ENCODE assay signal across 1 cellular context in genomic region chr19:39539519-39540332, GRCh38.
TF ChIP-seq lines count a peak whose summit lies in the region.

Gene EID2, minus strand, starts transcription at chr19:39540161. Its CDS starts 82 bp downstream, at chr19:39540079.

TF ChIP-seq in HepG2, 621 proteins besides CTCF, POLR2A, EP300 and RAD21 (continued from another document and continues in another):
- TF ChIP-seq ZNF740 (CRISPR knock-in tag; IDR thresholded peaks at IDR 0.05) (no peak), SRSF9 (IDR thresholded peaks at IDR 0.05; ENCODE audit: borderline replicate concordance, insufficient read depth, low read depth, low read length, poor library complexity, severe bottlenecking) (no peak), ESRRA (CRISPR knock-in tag; IDR thresholded peaks at IDR 0.05; ENCODE audit: low read depth) (no peak), HMGXB3 (CRISPR knock-in tag; IDR thresholded peaks at IDR 0.05; ENCODE audit: borderline replicate concordance) (no peak), THAP8 (CRISPR knock-in tag; IDR thresholded peaks at IDR 0.05; ENCODE audit: borderline replicate concordance) (no peak), GPN1 (CRISPR knock-in tag; IDR thresholded peaks at IDR 0.05; ENCODE audit: borderline replicate concordance) (no peak), HNRNPUL1 (IDR thresholded peaks at IDR 0.05; ENCODE audit: low read depth, low read length) (no peak), ZNF7 (CRISPR knock-in tag; IDR thresholded peaks at IDR 0.05) (0 out of 2 replicates have a peak, but pooled peaks have one; percentile 15), MIER3 (CRISPR knock-in tag; IDR thresholded peaks at IDR 0.05; ENCODE audit: borderline replicate concordance) (0 out of 2 replicates have a peak, but pooled peaks have one; percentile 26), FOXC1 (CRISPR knock-in tag; IDR thresholded peaks at IDR 0.05; ENCODE audit: borderline replicate concordance) (no peak; the same call in 1 of the 2 replicates), ZNF33B (CRISPR knock-in tag; IDR thresholded peaks at IDR 0.05) (no peak), ZNF557 (CRISPR knock-in tag; IDR thresholded peaks at IDR 0.05) (peak; percentile 73; the same call in 1 of the 2 replicates), KDM5B (CRISPR knock-in tag; IDR thresholded peaks at IDR 0.05; ENCODE audit: borderline replicate concordance) (peak; percentile 50; the same call in 1 of the 2 replicates), EZH2 (conservative IDR thresholded peaks at IDR 0.05; ENCODE audit: low read depth, low read length) (no peak), MXD1 (CRISPR knock-in tag; IDR thresholded peaks at IDR 0.05) (peak; percentile 60; the same call in 1 of the 2 replicates), ZBTB14 (CRISPR knock-in tag; IDR thresholded peaks at IDR 0.05) (peak; percentile 72), MIXL1 (CRISPR knock-in tag; IDR thresholded peaks at IDR 0.05) (no peak), ZSCAN9 (CRISPR knock-in tag; IDR thresholded peaks at IDR 0.05; ENCODE audit: borderline replicate concordance) (no peak), PHF21A (CRISPR knock-in tag; IDR thresholded peaks at IDR 0.05) (no peak), BHLHE40 (IDR thresholded peaks at IDR 0.05; ENCODE audit: low read length) (no peak), ZNF737 (CRISPR knock-in tag; IDR thresholded peaks at IDR 0.05; ENCODE audit: borderline replicate concordance) (no peak), PPARG (CRISPR knock-in tag; conservative IDR thresholded peaks at IDR 0.05) (no peak), BCLAF1 (IDR thresholded peaks at IDR 0.05) (no peak), NFIB (CRISPR knock-in tag; IDR thresholded peaks at IDR 0.05; ENCODE audit: borderline replicate concordance) (no peak), MIER2 (CRISPR knock-in tag; IDR thresholded peaks at IDR 0.05) (no peak), PHB2 (IDR thresholded peaks at IDR 0.05; ENCODE audit: partially characterized antibody) (no peak), JARID2 (CRISPR knock-in tag; IDR thresholded peaks at IDR 0.05; ENCODE audit: insufficient replicate concordance) (no peak), SNAPC2 (CRISPR knock-in tag; IDR thresholded peaks at IDR 0.05) (0 out of 2 replicates have a peak, but pooled peaks have one; percentile 58), ZNF572 (CRISPR knock-in tag; IDR thresholded peaks at IDR 0.05) (no peak), MEIS1 (CRISPR knock-in tag; IDR thresholded peaks at IDR 0.05; ENCODE audit: borderline replicate concordance) (no peak), ZNF704 (CRISPR knock-in tag; IDR thresholded peaks at IDR 0.05; ENCODE audit: borderline replicate concordance) (no peak), MXI1 (IDR thresholded peaks at IDR 0.05; ENCODE audit: borderline replicate concordance, low read depth, low read length) (0 out of 3 replicates have a peak, but pooled peaks have one; percentile 43), ZFP37 (CRISPR knock-in tag; IDR thresholded peaks at IDR 0.05; ENCODE audit: borderline replicate concordance) (peak; percentile 61; the same call in 1 of the 2 replicates), MTF2 (CRISPR knock-in tag; IDR thresholded peaks at IDR 0.05; ENCODE audit: borderline replicate concordance) (no peak)
- TF ChIP-seq, protein P1, sequence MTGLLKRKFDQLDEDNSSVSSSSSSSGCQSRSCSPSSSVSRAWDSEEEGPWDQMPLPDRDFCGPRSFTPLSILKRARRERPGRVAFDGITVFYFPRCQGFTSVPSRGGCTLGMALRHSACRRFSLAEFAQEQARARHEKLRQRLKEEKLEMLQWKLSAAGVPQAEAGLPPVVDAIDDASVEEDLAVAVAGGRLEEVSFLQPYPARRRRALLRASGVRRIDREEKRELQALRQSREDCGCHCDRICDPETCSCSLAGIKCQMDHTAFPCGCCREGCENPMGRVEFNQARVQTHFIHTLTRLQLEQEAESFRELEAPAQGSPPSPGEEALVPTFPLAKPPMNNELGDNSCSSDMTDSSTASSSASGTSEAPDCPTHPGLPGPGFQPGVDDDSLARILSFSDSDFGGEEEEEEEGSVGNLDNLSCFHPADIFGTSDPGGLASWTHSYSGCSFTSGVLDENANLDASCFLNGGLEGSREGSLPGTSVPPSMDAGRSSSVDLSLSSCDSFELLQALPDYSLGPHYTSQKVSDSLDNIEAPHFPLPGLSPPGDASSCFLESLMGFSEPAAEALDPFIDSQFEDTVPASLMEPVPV (CRISPR knock-in tag; IDR thresholded peaks at IDR 0.05) = no peak; the same call in 1 of the 2 replicates
- TF ChIP-seq, protein P2, sequence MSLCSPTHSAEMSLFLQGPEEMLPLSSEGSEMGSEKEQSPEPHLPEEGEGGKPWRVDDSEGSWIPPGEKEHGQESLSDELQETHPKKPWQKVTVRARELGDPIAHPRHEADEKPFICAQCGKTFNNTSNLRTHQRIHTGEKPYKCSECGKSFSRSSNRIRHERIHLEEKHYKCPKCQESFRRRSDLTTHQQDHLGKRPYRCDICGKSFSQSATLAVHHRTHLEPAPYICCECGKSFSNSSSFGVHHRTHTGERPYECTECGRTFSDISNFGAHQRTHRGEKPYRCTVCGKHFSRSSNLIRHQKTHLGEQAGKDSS (CRISPR knock-in tag; IDR thresholded peaks at IDR 0.05; ENCODE audit: borderline replicate concordance, low read depth) = peak; percentile 59; the same call in 1 of the 2 replicates
- TF ChIP-seq, protein P3, sequence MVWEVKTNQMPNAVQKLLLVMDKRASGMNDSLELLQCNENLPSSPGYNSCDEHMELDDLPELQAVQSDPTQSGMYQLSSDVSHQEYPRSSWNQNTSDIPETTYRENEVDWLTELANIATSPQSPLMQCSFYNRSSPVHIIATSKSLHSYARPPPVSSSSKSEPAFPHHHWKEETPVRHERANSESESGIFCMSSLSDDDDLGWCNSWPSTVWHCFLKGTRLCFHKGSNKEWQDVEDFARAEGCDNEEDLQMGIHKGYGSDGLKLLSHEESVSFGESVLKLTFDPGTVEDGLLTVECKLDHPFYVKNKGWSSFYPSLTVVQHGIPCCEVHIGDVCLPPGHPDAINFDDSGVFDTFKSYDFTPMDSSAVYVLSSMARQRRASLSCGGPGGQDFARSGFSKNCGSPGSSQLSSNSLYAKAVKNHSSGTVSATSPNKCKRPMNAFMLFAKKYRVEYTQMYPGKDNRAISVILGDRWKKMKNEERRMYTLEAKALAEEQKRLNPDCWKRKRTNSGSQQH (CRISPR knock-in tag; IDR thresholded peaks at IDR 0.05; ENCODE audit: low read depth) = no peak
- TF ChIP-seq, protein P4, sequence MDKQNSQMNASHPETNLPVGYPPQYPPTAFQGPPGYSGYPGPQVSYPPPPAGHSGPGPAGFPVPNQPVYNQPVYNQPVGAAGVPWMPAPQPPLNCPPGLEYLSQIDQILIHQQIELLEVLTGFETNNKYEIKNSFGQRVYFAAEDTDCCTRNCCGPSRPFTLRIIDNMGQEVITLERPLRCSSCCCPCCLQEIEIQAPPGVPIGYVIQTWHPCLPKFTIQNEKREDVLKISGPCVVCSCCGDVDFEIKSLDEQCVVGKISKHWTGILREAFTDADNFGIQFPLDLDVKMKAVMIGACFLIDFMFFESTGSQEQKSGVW (CRISPR knock-in tag; IDR thresholded peaks at IDR 0.05; ENCODE audit: borderline replicate concordance) = no peak
- TF ChIP-seq, protein P5, sequence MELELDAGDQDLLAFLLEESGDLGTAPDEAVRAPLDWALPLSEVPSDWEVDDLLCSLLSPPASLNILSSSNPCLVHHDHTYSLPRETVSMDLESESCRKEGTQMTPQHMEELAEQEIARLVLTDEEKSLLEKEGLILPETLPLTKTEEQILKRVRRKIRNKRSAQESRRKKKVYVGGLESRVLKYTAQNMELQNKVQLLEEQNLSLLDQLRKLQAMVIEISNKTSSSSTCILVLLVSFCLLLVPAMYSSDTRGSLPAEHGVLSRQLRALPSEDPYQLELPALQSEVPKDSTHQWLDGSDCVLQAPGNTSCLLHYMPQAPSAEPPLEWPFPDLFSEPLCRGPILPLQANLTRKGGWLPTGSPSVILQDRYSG (CRISPR knock-in tag; IDR thresholded peaks at IDR 0.05) = 0 out of 2 replicates have a peak, but pooled peaks have one; percentile 64
- TF ChIP-seq, protein P6, sequence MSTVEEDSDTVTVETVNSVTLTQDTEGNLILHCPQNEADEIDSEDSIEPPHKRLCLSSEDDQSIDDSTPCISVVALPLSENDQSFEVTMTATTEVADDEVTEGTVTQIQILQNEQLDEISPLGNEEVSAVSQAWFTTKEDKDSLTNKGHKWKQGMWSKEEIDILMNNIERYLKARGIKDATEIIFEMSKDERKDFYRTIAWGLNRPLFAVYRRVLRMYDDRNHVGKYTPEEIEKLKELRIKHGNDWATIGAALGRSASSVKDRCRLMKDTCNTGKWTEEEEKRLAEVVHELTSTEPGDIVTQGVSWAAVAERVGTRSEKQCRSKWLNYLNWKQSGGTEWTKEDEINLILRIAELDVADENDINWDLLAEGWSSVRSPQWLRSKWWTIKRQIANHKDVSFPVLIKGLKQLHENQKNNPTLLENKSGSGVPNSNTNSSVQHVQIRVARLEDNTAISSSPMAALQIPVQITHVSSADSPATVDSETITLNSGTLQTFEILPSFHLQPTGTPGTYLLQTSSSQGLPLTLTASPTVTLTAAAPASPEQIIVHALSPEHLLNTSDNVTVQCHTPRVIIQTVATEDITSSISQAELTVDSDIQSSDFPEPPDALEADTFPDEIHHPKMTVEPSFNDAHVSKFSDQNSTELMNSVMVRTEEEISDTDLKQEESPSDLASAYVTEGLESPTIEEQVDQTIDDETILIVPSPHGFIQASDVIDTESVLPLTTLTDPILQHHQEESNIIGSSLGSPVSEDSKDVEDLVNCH (CRISPR knock-in tag; IDR thresholded peaks at IDR 0.05) = no peak
